1 cellular context compared by ENCODE assay signal in the genomic region with DNA sequence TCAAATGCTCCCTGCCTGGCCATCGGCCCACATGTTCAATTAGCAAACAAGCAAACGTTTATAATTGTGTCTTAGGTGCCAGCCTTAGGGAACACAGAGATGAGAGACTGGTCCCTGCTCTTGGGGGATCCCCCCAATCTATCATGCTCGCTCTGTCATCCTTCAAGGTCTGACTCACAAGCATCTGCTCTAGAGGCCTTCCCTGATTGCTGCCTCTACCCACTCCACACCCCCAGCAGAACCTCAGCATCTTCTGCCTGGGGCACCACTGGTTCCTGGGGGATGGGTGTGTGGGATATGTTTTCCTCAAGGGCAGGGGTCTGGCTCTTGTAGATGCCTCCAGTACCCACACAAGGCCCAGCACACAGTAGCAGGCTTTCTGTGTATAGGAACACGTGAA.
TF ChIP-seq lines count a peak whose summit lies in the region.

No MANE protein-coding gene starts in this region.

TF ChIP-seq in H1, 55 proteins besides CTCF, POLR2A, EP300 and RAD21:
- TF ChIP-seq NRF1 (IDR thresholded peaks at IDR 0.05; ENCODE audit: low read depth, low read length) = no peak
- TF ChIP-seq TEAD4 (IDR thresholded peaks at IDR 0.05; ENCODE audit: low read depth, low read length) = no peak
- no peak for TF ChIP-seq EGR1 (IDR thresholded peaks at IDR 0.05; ENCODE audit: borderline replicate concordance, low read depth, low read length)
- no peak for TF ChIP-seq POLR2AphosphoS5 (IDR thresholded peaks at IDR 0.05; ENCODE audit: low read depth, low read length)
- no peak for TF ChIP-seq ZNF274 (IDR thresholded peaks at IDR 0.05; ENCODE audit: borderline replicate concordance, extremely low read depth, low read length)
